10 cellular contexts compared by ENCODE assay signal in genomic region chr1:32742956-32743355, GRCh38. TPM values are rescaled to one million over a fixed set of nuclear protein-coding genes. Genes with fewer than 3 reads are reported as not detected.
DNase-seq lines count a peak whose midpoint lies in the region; ATAC-seq and TF ChIP-seq lines count a peak whose summit lies in the region.
"Had no signal": no experiment of that assay in that cellular context is flagged by ENCODE, and none has a peak within 500 bp of the region (broad histone marks: within the 10 kb centered on the region; RNA-seq: fewer than 3 reads in every experiment).

No MANE protein-coding gene starts in this region.

- intact Hi-C loops in heart left ventricle (cut with DNase I) (loop anchor here in 1 of 10 donors (1.0 kb wide), 1 partner anchor 30 kb away; no protein-coding TSS in a partner anchor), Right ventricle myocardium inferior (cut with DNase I) (no loop called here), colonic mucosa (cut with DNase I) (no loop called here)

- H3K36me3 ChIP-seq in heart left ventricle = no peaks in the 10 kb centered on the region
- no peaks in the 10 kb centered on the region for H3K36me3 ChIP-seq in colonic mucosa
- H3K36me3 ChIP-seq in mucosa of rectum (ENCODE audit: control insufficient read depth in 2 of 2, insufficient read depth in 2 of 2, low read length in 2 of 2) = peaks cover 9 to 16% of the 10 kb centered on the region in 2 donors

- peaks cover 2% of the 10 kb centered on the region for H3K4me1 Mint-ChIP-seq in activated CD8-positive, alpha-beta memory T cell treated with anti-CD3 and anti-CD28 coated beads, Interleukin-2, amount 10 ng/mL, durations not matched to agents 7 days and 5 days

- H3K27me3 Mint-ChIP-seq in activated CD8-positive, alpha-beta memory T cell treated with anti-CD3 and anti-CD28 coated beads, Interleukin-2, amount 10 ng/mL, durations not matched to agents 7 days and 5 days = peaks cover 39% of the 10 kb centered on the region

- 63 to 75% (median 69%) methylated on average over 4 of the region's 4 CpGs for WGBS in heart left ventricle, 4 donors

- H3K4me1 ChIP-seq in heart left ventricle = peaks cover 0 to 29% (median 20%) of the 10 kb centered on the region in 12 donors
- H3K4me1 ChIP-seq in colonic mucosa = peaks cover 4% of the 10 kb centered on the region
- peaks cover 25 to 28% of the 10 kb centered on the region in 2 donors for H3K4me1 ChIP-seq in mucosa of rectum (ENCODE audit: control insufficient read depth in 2 of 2, insufficient read depth in 2 of 2, low read length in 2 of 2)

- no peaks in the 10 kb centered on the region for H3K9me3 ChIP-seq in heart left ventricle
- H3K9me3 ChIP-seq in colonic mucosa = no peaks in the 10 kb centered on the region
- no peaks in the 10 kb centered on the region for H3K9me3 ChIP-seq in mucosa of rectum (ENCODE audit: control insufficient read depth in 2 of 2, low read length in 2 of 2)

- H3K27ac Mint-ChIP-seq in activated CD8-positive, alpha-beta memory T cell treated with anti-CD3 and anti-CD28 coated beads, Interleukin-2, amount 10 ng/mL, durations not matched to agents 7 days and 5 days = no peak overlapping the region

- no peaks in the 10 kb centered on the region for H3K36me3 Mint-ChIP-seq in activated CD8-positive, alpha-beta memory T cell treated with anti-CD3 and anti-CD28 coated beads, Interleukin-2, amount 10 ng/mL, durations not matched to agents 7 days and 5 days

- TF ChIP-seq CTCF in heart left ventricle (IDR thresholded peaks at IDR 0.05) (no peak), colonic mucosa (IDR thresholded peaks at IDR 0.05) (no peak)

- CTCF ChIA-PET in activated CD8-positive, alpha-beta memory T cell treated with anti-CD3 and anti-CD28 coated beads, Interleukin-2, amount 10 ng/mL, durations not matched to agents 7 days and 5 days (lab: Charles Lee) = interaction anchor here (0.6 to 1.2 kb wide), 2 partner anchors 31 to 34 kb away, joined by 3 to 4 read pairs; no protein-coding TSS in a partner anchor

- TF ChIP-seq POLR2A in heart left ventricle (IDR thresholded peaks at IDR 0.05) = no peak

- peak in 3 of 4 donors; percentile 35 to 61 (median 40) for ATAC-seq in heart left ventricle
- ATAC-seq in Right ventricle myocardium inferior = no peak
- ATAC-seq in activated CD8-positive, alpha-beta memory T cell treated with anti-CD3 and anti-CD28 coated beads, Interleukin-2, amount 10 ng/mL, durations not matched to agents 7 days and 5 days = no peak
- ATAC-seq in GM21381 (IDR thresholded peaks at IDR 0.05; ENCODE audit: unreplicated experiment) = no peak

- H3K4me3 Mint-ChIP-seq in activated CD8-positive, alpha-beta memory T cell treated with anti-CD3 and anti-CD28 coated beads, Interleukin-2, amount 10 ng/mL, durations not matched to agents 7 days and 5 days = no peak overlapping the region

- H3K9ac ChIP-seq in colonic mucosa (ENCODE audit: low read depth in 2 of 2, low read length in 2 of 2) (peak overlapping the region; percentile 97 to 98), mucosa of rectum (ENCODE audit: low read depth in 1 of 2, low read length in 2 of 2) (peak overlapping the region; percentile 93 to 100)

- H3K4me3 ChIP-seq in heart left ventricle (peak overlapping the region in 9 of 12 donors; percentile 63 to 86 (median 76)), colonic mucosa (peak overlapping the region; percentile 76), mucosa of rectum (ENCODE audit: low read length in 2 of 2) (peak overlapping the region; percentile 87 to 90)

- no peaks in the 10 kb centered on the region for H3K9me3 Mint-ChIP-seq in activated CD8-positive, alpha-beta memory T cell treated with anti-CD3 and anti-CD28 coated beads, Interleukin-2, amount 10 ng/mL, durations not matched to agents 7 days and 5 days (ENCODE audit: low read depth)

- H3K27me3 ChIP-seq in heart left ventricle = no peaks in the 10 kb centered on the region
- no peaks in the 10 kb centered on the region for H3K27me3 ChIP-seq in colonic mucosa
- no peaks in the 10 kb centered on the region for H3K27me3 ChIP-seq in mucosa of rectum (ENCODE audit: control insufficient read depth in 2 of 2, insufficient read depth in 2 of 2, low read length in 2 of 2)

- H3K27ac ChIP-seq in heart left ventricle = peak overlapping the region in 6 of 12 donors; percentile 7 to 87 (median 74)
- H3K27ac ChIP-seq in colonic mucosa = peak overlapping the region; percentile 95
- H3K27ac ChIP-seq in mucosa of rectum (ENCODE audit: low read depth in 2 of 2, low read length in 2 of 2) = peak overlapping the region; percentile 97 to 100

- DNase-seq in heart left ventricle = peak in 1 of 5 donors; percentile 30
- DNase-seq in Right ventricle myocardium inferior (ENCODE audit: missing footprints) = no peak
- DNase-seq in colonic mucosa = peak; percentile 87
- no peak for DNase-seq in activated CD8-positive, alpha-beta memory T cell treated with anti-CD3 and anti-CD28 coated beads, Interleukin-2, amount 10 ng/mL, durations not matched to agents 7 days and 5 days
- DNase-seq in AML-193 (lab: John Stamatoyannopoulos, UW) = no peak
- DNase-seq in NOMO-1 treated with DMSO at 0.1 percent for 48 hours (lab: John Stamatoyannopoulos, UW; ENCODE audit: unreplicated experiment) = no peak
- DNase-seq: effector CD8-positive, alpha-beta T cell; GF-D8 had no signal

RNA-seq across cellular contexts. Expression of gene SYNC, which starts 40.4 kb away (rescaled TPM):
- total RNA-seq in heart left ventricle (10 to 100 TPM; 10.2 to 22.3 (median 14.3) TPM), Right ventricle myocardium inferior (24.7 TPM), colonic mucosa (10 to 100 TPM in 1 of 2 donors, 1 to 10 TPM in 1; 6.6 to 10.6 TPM)
- 1 to 10 TPM; 2.7 to 8.3 TPM for polyA plus RNA-seq in heart left ventricle
- total RNA-seq in activated CD8-positive, alpha-beta memory T cell treated with anti-CD3 and anti-CD28 coated beads, Interleukin-2, amount 10 ng/mL, durations not matched to agents 7 days and 5 days = not detected

Comparison
In these comparisons a context has a peak if more than half of its experiments do, and no peak if none do; other contexts are left out.
1. ATAC-seq: peak in heart left ventricle (3 of 4); none in Right ventricle myocardium inferior (single experiment), activated CD8-positive, alpha-beta memory T cell treated with anti-CD3 and anti-CD28 coated beads, Interleukin-2, amount 10 ng/mL, durations not matched to agents 7 days and 5 days (single experiment) and GM21381 (single experiment).
2. RNA of gene SYNC, which starts 40.4 kb away (total RNA-seq): 24.7 TPM in Right ventricle myocardium inferior (single experiment), 10.2 to 22.3 TPM in heart left ventricle and 6.6 to 10.6 TPM in colonic mucosa; not detected in activated CD8-positive, alpha-beta memory T cell treated with anti-CD3 and anti-CD28 coated beads, Interleukin-2, amount 10 ng/mL, durations not matched to agents 7 days and 5 days; every median in the first group is over 4 times any median in the second.
3. Peak in every context shown above with its lines, with median percentiles within 50 percentile points of each other: H3K4me3 ChIP-seq.